Comparison of ENCODE assay signal across 37 cellular contexts in genomic region chr5:121053055-121053985, GRCh38.
DNase-seq lines count a peak whose midpoint lies in the region; ATAC-seq and TF ChIP-seq lines count a peak whose summit lies in the region.
"Had no signal": no experiment of that assay in that cellular context is flagged by ENCODE, and none has a peak within 500 bp of the region (broad histone marks: within the 10 kb centered on the region; RNA-seq: fewer than 3 reads in every experiment).

No MANE protein-coding gene starts in this region.

- ATAC-seq in GM21619 (IDR thresholded peaks at IDR 0.05; ENCODE audit: unreplicated experiment): no peak
- ATAC-seq: A549; CD8-positive, alpha-beta T cell; GM12878; heart right ventricle; naive thymus-derived CD4-positive, alpha-beta T cell; Right ventricle myocardium inferior; sciatic nerve; T-cell had no signal

- H3K36me3 ChIP-seq in adipocyte (ENCODE audit: control insufficient read depth, insufficient read depth, low read length, severe bottlenecking) (no peaks in the 10 kb centered on the region), hepatocyte (replicated peaks; ENCODE audit: insufficient read depth, low read depth) (no peaks in the 10 kb centered on the region)
- H3K36me3 ChIP-seq: ascending aorta, cardiac muscle cell, colonic mucosa, heart right ventricle, prostate gland, stomach had no signal

- no peak for TF ChIP-seq CTCF in hepatocyte (IDR thresholded peaks at IDR 0.05; ENCODE audit: poor library complexity)

- DNase-seq in COLO829 (ENCODE audit: low spot score): peak; percentile 25
- peak; percentile 0 to 1 for DNase-seq in NCI-H526 (lab: John Stamatoyannopoulos, UW)
- DNase-seq in adipocyte (ENCODE audit: low read depth): peak; percentile 68
- no peak for DNase-seq in hepatocyte (ENCODE audit: low spot score)
- DNase-seq in H4 (ENCODE audit: low spot score): no peak
- DNase-seq in NCI-H2227 (lab: John Stamatoyannopoulos, UW; ENCODE audit: unreplicated experiment): no peak
- no peak for DNase-seq in SW480 (ENCODE audit: low spot score)
- DNase-seq: activated B cell treated with CpG ODN at 0.5 μM for 24 hours; activated gamma-delta T cell treated with Interleukin-2 at 50 U/mL for 16 hours; activated naive CD8-positive, alpha-beta T cell treated with anti-CD3 and anti-CD28 coated beads, Interleukin-2, amount 10 ng/mL, durations not matched to agents 7 days and 5 days; activated T-cell treated with anti-CD3 and anti-CD28 coated beads, Interleukin-2, amount 50 U/mL, for 24 hours; CD8-positive, alpha-beta T cell; colonic mucosa; DMS 273 treated with DMSO at 0.1 percent for 48 hours; effector CD8-positive, alpha-beta T cell; foreskin fibroblast; heart right ventricle; IMR-90; kidney; naive thymus-derived CD4-positive, alpha-beta T cell; NCI-H1092 treated with DMSO at 0.1 percent for 48 hours; NCI-H1694 treated with DMSO at 0.1 percent for 48 hours; NCI-H510A treated with DMSO at 0.1 percent for 48 hours; NK-92 treated with Interleukin-12 subunit alpha and Interleukin-12 subunit beta, amount 100 ng/mL, for 24 hours; PC-9; stimulated activated CD4-positive, alpha-beta T cell treated with anti-CD3 and anti-CD28 coated beads, Interleukin-12 subunit alpha, Interleukin-12 subunit beta, amount 100 ng/mL, for 4 hours; stimulated activated CD4-positive, alpha-beta T cell treated with anti-CD3 and anti-CD28 coated beads, Interleukin-2, amount 100 ng/mL, for 48 hours; stomach; T-cell had no signal

- H3K27me3 ChIP-seq in adipocyte (replicated peaks; ENCODE audit: control insufficient read depth, insufficient read depth, low read length) (no peaks in the 10 kb centered on the region), hepatocyte (no peaks in the 10 kb centered on the region)
- H3K27me3 ChIP-seq: ascending aorta, cardiac muscle cell, colonic mucosa, heart right ventricle, stomach had no signal

- H3K4me2 ChIP-seq in hepatocyte: no peak overlapping the region
- H3K4me2 ChIP-seq: A549, PC-9 had no signal

- H3K79me2 ChIP-seq in hepatocyte: no peaks in the 10 kb centered on the region

- H3K4me1 ChIP-seq in adipocyte (ENCODE audit: control insufficient read depth, insufficient read depth, low read length) (no peaks in the 10 kb centered on the region), hepatocyte (ENCODE audit: insufficient read depth) (no peaks in the 10 kb centered on the region)
- H3K4me1 ChIP-seq: A549, ascending aorta, colonic mucosa, heart right ventricle, prostate gland, stomach had no signal

- WGBS in hepatocyte (ENCODE audit: low lambda C conversion rate, missing lambda C conversion rate): 54% methylated on average over 5 of the region's 5 CpGs

- H3K9me3 ChIP-seq in adipocyte (ENCODE audit: control insufficient read depth, low read length) (no peaks in the 10 kb centered on the region), hepatocyte (ENCODE audit: low read depth) (no peaks in the 10 kb centered on the region)
- H3K9me3 ChIP-seq: A549, ascending aorta, colonic mucosa, prostate gland had no signal

- peak overlapping the region; percentile 11 for H3K27ac ChIP-seq in hepatocyte
- H3K27ac ChIP-seq: A549, ascending aorta, cardiac muscle cell, colonic mucosa, heart right ventricle, PC-9, prostate gland, stomach had no signal

- H2AFZ ChIP-seq in hepatocyte: no peak overlapping the region
- H2AFZ ChIP-seq: PC-9 had no signal

- H3K4me3 ChIP-seq in adipocyte (ENCODE audit: low read length) (no peak overlapping the region), hepatocyte (no peak overlapping the region)
- H3K4me3 ChIP-seq: A549, ascending aorta, cardiac muscle cell, colonic mucosa, GM12878, heart right ventricle, PC-9, prostate gland, stomach had no signal

- H3K9me2 ChIP-seq in hepatocyte (replicated peaks; ENCODE audit: insufficient read depth): no peaks in the 10 kb centered on the region

- H4K20me1 ChIP-seq in hepatocyte (ENCODE audit: insufficient read depth, poor library complexity, severe bottlenecking): no peaks in the 10 kb centered on the region

- no peak overlapping the region for H3K9ac ChIP-seq in adipocyte (ENCODE audit: low read length)

Comparison
In these comparisons a context has a peak if more than half of its experiments do, and no peak if none do; other contexts are left out.
1. DNase-seq: peak in COLO829 (single experiment), NCI-H526 (2 of 2) and adipocyte (single experiment); none in hepatocyte (single experiment), H4 (single experiment), NCI-H2227 (single experiment) and SW480 (single experiment).